Comparison of ENCODE assay signal across 2 cellular contexts in genomic region chr9:137454145-137454505, GRCh38.
TF ChIP-seq lines count a peak whose summit lies in the region.

No MANE protein-coding gene starts in this region.

TF ChIP-seq in SK-N-SH, 30 proteins besides CTCF, POLR2A, EP300 and RAD21:
- no peak for TF ChIP-seq SMC3 (IDR thresholded peaks at IDR 0.05; ENCODE audit: low read depth, low read length)
- no peak for TF ChIP-seq FOSL2 (IDR thresholded peaks at IDR 0.05; ENCODE audit: borderline replicate concordance, low read depth)
- TF ChIP-seq ELF1 (IDR thresholded peaks at IDR 0.05) = no peak
- no peak for TF ChIP-seq ZBTB33 (IDR thresholded peaks at IDR 0.05; ENCODE audit: borderline replicate concordance, low read depth)
- no peak for TF ChIP-seq PBX3 (IDR thresholded peaks at IDR 0.05)
- no peak for TF ChIP-seq MEF2A (IDR thresholded peaks at IDR 0.05; ENCODE audit: borderline replicate concordance, low read depth)
- no peak for TF ChIP-seq GABPA (IDR thresholded peaks at IDR 0.05; ENCODE audit: low read depth)
- TF ChIP-seq RFX5 (IDR thresholded peaks at IDR 0.05; ENCODE audit: low read length) = no peak
- TF ChIP-seq USF1 (IDR thresholded peaks at IDR 0.05; ENCODE audit: borderline replicate concordance, low read depth) = no peak
- no peak for TF ChIP-seq TEAD4 (IDR thresholded peaks at IDR 0.05; ENCODE audit: borderline replicate concordance, insufficient read depth)
- no peak for TF ChIP-seq EZH2phosphoT487 (IDR thresholded peaks at IDR 0.05; ENCODE audit: borderline replicate concordance, low read depth)
TF ChIP-seq in SK-N-SH: peak in this region for 0.

TF ChIP-seq in H1, 55 proteins besides CTCF, POLR2A, EP300 and RAD21:
- TF ChIP-seq ATF3 (IDR thresholded peaks at IDR 0.05; ENCODE audit: insufficient read depth, low read depth, low read length) = no peak
- TF ChIP-seq SUZ12 (IDR thresholded peaks at IDR 0.05; ENCODE audit: low read length) = no peak
- no peak for TF ChIP-seq KDM5A (IDR thresholded peaks at IDR 0.05; ENCODE audit: low read length)
- no peak for TF ChIP-seq SP4 (IDR thresholded peaks at IDR 0.05; ENCODE audit: low read length)
- no peak for TF ChIP-seq GABPA (IDR thresholded peaks at IDR 0.05; ENCODE audit: borderline replicate concordance, insufficient read depth, low read length)
- no peak for TF ChIP-seq CTBP2 (IDR thresholded peaks at IDR 0.05; ENCODE audit: borderline replicate concordance, insufficient read depth, insufficient read length, low read length)
- no peak for TF ChIP-seq KDM1A (IDR thresholded peaks at IDR 0.05; ENCODE audit: borderline replicate concordance, low read length)
- TF ChIP-seq SAP30 (IDR thresholded peaks at IDR 0.05; ENCODE audit: insufficient read depth, insufficient replicate concordance, low read length) = no peak
- no peak for TF ChIP-seq CHD2 (IDR thresholded peaks at IDR 0.05; ENCODE audit: low read length)
- no peak for TF ChIP-seq E2F6 (IDR thresholded peaks at IDR 0.05)
- no peak for TF ChIP-seq SIN3A (conservative IDR thresholded peaks at IDR 0.05 in 1 of 2, IDR thresholded peaks at IDR 0.05 in 1 of 2; ENCODE audit: low read depth in 1 of 2, low read length in 2 of 2)
- TF ChIP-seq RXRA (IDR thresholded peaks at IDR 0.05; ENCODE audit: insufficient read depth, low read depth, low read length) = no peak
- TF ChIP-seq SRF (IDR thresholded peaks at IDR 0.05; ENCODE audit: low read depth, low read length) = no peak
- TF ChIP-seq POLR2AphosphoS5 (IDR thresholded peaks at IDR 0.05; ENCODE audit: low read depth, low read length) = no peak
- TF ChIP-seq TCF12 (IDR thresholded peaks at IDR 0.05; ENCODE audit: low read depth, low read length) = no peak
- no peak for TF ChIP-seq RBBP5 (IDR thresholded peaks at IDR 0.05; ENCODE audit: borderline replicate concordance, low read depth, low read length)
- no peak for TF ChIP-seq POU5F1 (IDR thresholded peaks at IDR 0.05; ENCODE audit: low read depth, low read length)
- TF ChIP-seq EZH2 (IDR thresholded peaks at IDR 0.05; ENCODE audit: low read depth, low read length, severe bottlenecking) = no peak
- no peak for TF ChIP-seq CHD7 (IDR thresholded peaks at IDR 0.05; ENCODE audit: insufficient replicate concordance, low read length)
